Comparison of ENCODE assay signal across 28 cellular contexts in the genomic region with DNA sequence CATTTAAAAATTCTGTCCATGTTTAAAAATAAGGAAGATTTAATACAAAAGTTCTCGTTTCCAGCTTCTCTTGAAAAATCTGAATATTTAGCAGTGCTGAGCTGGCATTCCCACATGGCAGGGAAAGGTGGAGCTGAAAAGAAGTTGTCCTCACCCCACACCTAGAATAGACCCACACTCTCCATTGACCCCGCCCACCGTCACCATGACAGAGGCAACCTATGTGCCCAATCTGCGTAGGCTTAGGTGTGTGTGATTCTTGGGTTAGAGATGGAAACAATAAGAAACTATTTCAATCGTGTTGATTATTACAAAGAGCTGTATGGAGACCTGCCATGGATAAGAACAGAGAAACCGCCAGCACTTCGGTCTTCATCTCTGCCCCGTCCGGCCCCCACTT. TPM values are rescaled to one million over a fixed set of nuclear protein-coding genes. Genes with fewer than 3 reads are reported as not detected.
"Had no signal": no experiment of that assay in that cellular context is flagged by ENCODE, and none has a peak within 500 bp of the region (broad histone marks: within the 10 kb centered on the region; RNA-seq: fewer than 3 reads in every experiment).

No MANE protein-coding gene starts in this region.

- H3K4me3 Mint-ChIP-seq: natural killer cell; nephron; neural progenitor cell; stimulated activated effector memory CD8-positive, alpha-beta T cell treated with anti-CD3 and anti-CD28 coated beads, Interleukin-12 subunit alpha, Interleukin-12 subunit beta, amount 100 ng/mL, for 72 hours; stimulated activated naive B cell treated with anti-CD40 and anti-IgM and Interleukin-4, amounts not matched to agents 10 μg/mL and 1 μg/mL and 100 μg/mL, for 72 hours; stimulated activated naive CD8-positive, alpha-beta T cell treated with anti-CD3 and anti-CD28 coated beads, Interleukin-15, Interleukin-2, amounts not matched to agents 100 ng/mL and 50 ng/mL, for 24 hours had no signal

- H3K36me3 Mint-ChIP-seq: natural killer cell; neural progenitor cell; stimulated activated effector memory CD8-positive, alpha-beta T cell treated with anti-CD3 and anti-CD28 coated beads, Interleukin-12 subunit alpha, Interleukin-12 subunit beta, amount 100 ng/mL, for 72 hours; stimulated activated naive B cell treated with anti-CD40 and anti-IgM and Interleukin-4, amounts not matched to agents 10 μg/mL and 1 μg/mL and 100 μg/mL, for 72 hours had no signal

- H3K9ac ChIP-seq: neural progenitor cell, parathyroid adenoma had no signal

- H3K79me2 ChIP-seq: parathyroid adenoma had no signal

- ATAC-seq: natural killer cell; psoas muscle; right lobe of liver; stimulated activated effector memory CD8-positive, alpha-beta T cell treated with anti-CD3 and anti-CD28 coated beads, Interleukin-12 subunit alpha, Interleukin-12 subunit beta, amount 100 ng/mL, for 72 hours; stimulated activated naive B cell treated with anti-CD40 and anti-IgM and Interleukin-4, amounts not matched to agents 10 μg/mL and 1 μg/mL and 100 μg/mL, for 72 hours had no signal

- H3K4me3 ChIP-seq: neural progenitor cell, ovary, psoas muscle, right lobe of liver, sigmoid colon, stomach, thoracic aorta, thyroid gland, tibial nerve, upper lobe of left lung, vagina had no signal

- H3K9me3 ChIP-seq: neutrophil, ovary, psoas muscle, right lobe of liver, sigmoid colon, thoracic aorta, thyroid gland, upper lobe of left lung, vagina had no signal

- H3K27ac Mint-ChIP-seq: natural killer cell; nephron; neural progenitor cell; progenitor cell of endocrine pancreas; stimulated activated effector memory CD8-positive, alpha-beta T cell treated with anti-CD3 and anti-CD28 coated beads, Interleukin-12 subunit alpha, Interleukin-12 subunit beta, amount 100 ng/mL, for 72 hours; stimulated activated naive B cell treated with anti-CD40 and anti-IgM and Interleukin-4, amounts not matched to agents 10 μg/mL and 1 μg/mL and 100 μg/mL, for 72 hours; stimulated activated naive CD8-positive, alpha-beta T cell treated with anti-CD3 and anti-CD28 coated beads, Interleukin-15, Interleukin-2, amounts not matched to agents 100 ng/mL and 50 ng/mL, for 24 hours had no signal

- H3K4me1 ChIP-seq: parathyroid adenoma, psoas muscle, right lobe of liver, sigmoid colon, stomach, thyroid gland, upper lobe of left lung, vagina had no signal

- H3K4me1 Mint-ChIP-seq: natural killer cell; nephron; neural progenitor cell; stimulated activated naive B cell treated with anti-CD40 and anti-IgM and Interleukin-4, amounts not matched to agents 10 μg/mL and 1 μg/mL and 100 μg/mL, for 72 hours had no signal

- H2AFZ ChIP-seq: neural progenitor cell, parathyroid adenoma had no signal

- DNase-seq: natural killer cell; nucleus accumbens; ovary; posterior cingulate gyrus; psoas muscle; right lobe of liver; sigmoid colon; small intestine; stimulated activated CD4-positive, alpha-beta T cell treated with anti-CD3 and anti-CD28 coated beads, Interleukin-15, amount 100 ng/mL, for 24 hours; stimulated activated CD4-positive, alpha-beta T cell treated with anti-CD3 and anti-CD28 coated beads, Interleukin-2, amount 100 ng/mL, for 24 hours; stimulated activated CD4-positive, alpha-beta T cell treated with anti-CD3 and anti-CD28 coated beads, Interleukin-2, amount 100 ng/mL, for 48 hours; stimulated activated CD4-positive, alpha-beta T cell treated with anti-CD3 and anti-CD28 coated beads, Interleukin-4, amount 100 ng/mL, for 24 hours; stimulated activated naive B cell treated with anti-CD40 and anti-IgM and Interleukin-4, amounts not matched to agents 10 μg/mL and 1 μg/mL and 100 μg/mL, for 72 hours; stimulated activated naive CD4-positive, alpha-beta T cell treated with Interleukin-2 at 50 U/mL for 16 hours; stomach; trophoblast cell had no signal

- H3K27ac ChIP-seq: neural progenitor cell, neutrophil, ovary, parathyroid adenoma, psoas muscle, right lobe of liver, sigmoid colon, stomach, thoracic aorta, thyroid gland, upper lobe of left lung, vagina had no signal

- H3K27me3 ChIP-seq: ovary, sigmoid colon, stomach, thyroid gland, tibial nerve, upper lobe of left lung, vagina had no signal

- H3K36me3 ChIP-seq: neural progenitor cell, neutrophil, ovary, right lobe of liver, sigmoid colon, stomach, thoracic aorta, thyroid gland, upper lobe of left lung, vagina had no signal

- H3K4me2 ChIP-seq: neural progenitor cell had no signal

- H3K9me3 Mint-ChIP-seq: natural killer cell had no signal

- H3K27me3 Mint-ChIP-seq: stimulated activated naive CD8-positive, alpha-beta T cell treated with anti-CD3 and anti-CD28 coated beads, Interleukin-15, Interleukin-2, amounts not matched to agents 100 ng/mL and 50 ng/mL, for 24 hours had no signal

RNA-seq across cellular contexts. Expression of a gene that starts 8.9 kb away (rescaled TPM):
- total RNA-seq: natural killer cell had no signal
